In genomic region chr12:118044075-118044474, GRCh38 we compare ENCODE assay signal across 18 cellular contexts.
"Had no signal": no experiment of that assay in that cellular context is flagged by ENCODE, and none has a peak within 500 bp of the region (broad histone marks: within the 10 kb centered on the region; RNA-seq: fewer than 3 reads in every experiment).

No MANE protein-coding gene starts in this region.

- H3K27ac Mint-ChIP-seq: mesothelial cell of epicardium, nephron progenitor cell, progenitor cell of endocrine pancreas had no signal

- H3K4me3 Mint-ChIP-seq: mesothelial cell of epicardium, nephron progenitor cell had no signal

- H3K4me3 ChIP-seq: dorsolateral prefrontal cortex, gastrocnemius medialis, heart right ventricle, lower lobe of right lung, right atrium auricular region, SJCRH30, skin epidermis, tibial artery, uterus had no signal

- H3K4me1 Mint-ChIP-seq: mesothelial cell of epicardium had no signal

- H3K36me3 ChIP-seq: uterus had no signal

- H3K4me1 ChIP-seq: gastrocnemius medialis, lower lobe of right lung, right atrium auricular region, SJCRH30, tibial artery, uterus had no signal

- H3K9me3 Mint-ChIP-seq: mesothelial cell of epicardium had no signal

- ATAC-seq: gastrocnemius medialis, heart right ventricle, left cardiac atrium, lower lobe of right lung had no signal

- H3K27me3 ChIP-seq: dorsolateral prefrontal cortex, gastrocnemius medialis, heart right ventricle, right atrium auricular region, SJCRH30, tibial artery, uterus had no signal

- H3K9me3 ChIP-seq: gastrocnemius medialis, heart right ventricle, lower lobe of right lung, right atrium auricular region, SJCRH30, tibial artery, uterus had no signal

- DNase-seq: activated CD8-positive, alpha-beta memory T cell treated with anti-CD3 and anti-CD28 coated beads for 24 hours; activated gamma-delta T cell treated with Interleukin-2 at 50 U/mL for 16 hours; amniotic stem cell; dorsolateral prefrontal cortex; erythroblast; gastrocnemius medialis; heart right ventricle; left cardiac atrium; lower lobe of right lung; nephron progenitor cell; occipital lobe; SJCRH30; tibial artery; uterus had no signal

- H3K27me3 Mint-ChIP-seq: progenitor cell of endocrine pancreas had no signal
